Comparison of ENCODE assay signal across 8 cellular contexts in the genomic region with DNA sequence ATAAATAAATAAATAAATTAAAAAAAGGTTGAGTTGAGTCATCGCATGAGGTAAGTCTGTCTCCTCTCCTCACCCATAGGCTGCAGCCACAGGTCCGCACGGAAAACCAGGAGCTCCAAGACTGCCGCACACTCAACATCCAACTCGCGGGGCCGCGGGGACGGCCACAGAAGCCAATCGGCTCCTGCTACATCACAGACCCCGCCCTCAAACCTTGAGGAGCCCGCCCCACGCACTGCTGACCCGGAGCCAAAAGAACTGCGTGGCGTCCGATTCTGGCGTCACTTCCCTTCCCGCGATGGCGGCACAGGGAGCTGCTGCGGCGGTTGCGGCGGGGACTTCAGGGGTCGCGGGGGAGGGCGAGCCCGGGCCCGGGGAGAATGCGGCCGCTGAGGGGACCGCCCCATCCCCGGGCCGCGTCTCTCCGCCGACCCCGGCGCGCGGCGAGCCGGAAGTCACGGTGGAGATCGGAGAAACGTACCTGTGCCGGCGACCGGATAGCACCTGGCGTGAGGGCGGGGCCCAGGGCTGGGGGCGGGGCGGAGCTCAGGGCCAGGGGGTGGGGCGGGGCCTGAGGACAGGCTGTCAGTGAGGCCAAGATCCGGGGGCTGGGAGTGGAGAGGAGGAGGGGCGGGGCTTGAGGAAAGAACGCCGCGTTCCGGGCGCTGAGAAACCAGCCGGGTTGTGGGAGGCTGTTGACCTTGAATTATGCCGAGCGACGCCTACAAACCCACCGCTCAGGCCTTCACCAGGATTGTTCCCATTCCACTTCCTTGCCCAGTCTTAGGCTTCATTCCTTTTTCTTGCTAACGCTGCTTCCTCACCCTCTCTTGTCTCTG. TPM values are rescaled to one million over a fixed set of nuclear protein-coding genes. Genes with fewer than 3 reads are reported as not detected.
DNase-seq lines count a peak whose midpoint lies in the region; FAIRE-seq and TF ChIP-seq lines count a peak whose summit lies in the region.

TSS of gene KAT8 (plus strand) at position 281 of the 839 bp plus-strand sequence. CDS start at position 299, 18 bp downstream.

- H3K27ac ChIP-seq in neutrophil (peak within 1 kb of the TSS; percentile 99), substantia nigra (ENCODE audit: low read depth, low read length, poor library complexity, severe bottlenecking) (peak within 1 kb of the TSS; percentile 91)

- no peaks in the 10 kb centered on the region for H3K27me3 ChIP-seq in neutrophil

- POLR2A ChIA-PET in HEK293T (lab: Yijun Ruan, JAX), result interaction anchor here (0.6 to 2.3 kb wide), 32 partner anchors 9 to 756 kb away, joined by 3 to 38 read pairs (median 4); partner anchors contain the start of genes ARMC5, BCKDK, FUS and PRSS36

- H3K9me3 ChIP-seq in neutrophil, result no peaks in the 10 kb centered on the region

- CTCF ChIA-PET in HEK293T (lab: Yijun Ruan, JAX), result interaction anchor here (0.6 to 1.8 kb wide), 6 partner anchors 18 to 325 kb away, joined by 3 to 5 read pairs (median 4); partner anchors contain the start of genes HSD3B7 and ZNF843

- peak within 1 kb of the TSS; percentile 70 to 99 for H3K4me3 ChIP-seq in neutrophil (ENCODE audit: low read depth in 1 of 2, low read length in 1 of 2)

- no peak for FAIRE-seq in frontal cortex (lab: Jason Lieb, UNC)

- peaks cover 27% of the 10 kb centered on the region for H3K36me3 ChIP-seq in neutrophil

- in situ Hi-C loops in SK-MEL-5 (cut with HindIII; ENCODE audit: low pct_unique_long_range_greater_than_20kb, low sequenced_read_pairs), result no loop called here

- TF ChIP-seq CTCF in neutrophil (IDR thresholded peaks at IDR 0.05), result no peak

- DNase-seq in GF-D8 (lab: John Stamatoyannopoulos, UW) (peak; percentile 94), HEK293T (ENCODE audit: extremely low spot score) (peak; percentile 95), MV-4-11 (lab: John Stamatoyannopoulos, UW) (peak; percentile 98), SK-MEL-5 (ENCODE audit: low read depth, low spot score) (peak; percentile 98), frontal cortex (ENCODE audit: low spot score in 2 of 2) (peak; percentile 97 to 98), substantia nigra (lab: John Stamatoyannopoulos, UW) (peak; percentile 79 to 99 (median 95))
- DNase-seq in activated naive CD4-positive, alpha-beta T cell treated with Interleukin-2 at 50 U/mL for 16 hours, result peak; percentile 98

- peaks cover 52 to 59% of the 10 kb centered on the region in 2 experiments for H3K4me1 ChIP-seq in neutrophil (ENCODE audit: control insufficient read depth in 1 of 2, insufficient read depth in 1 of 2, low read depth in 1 of 2, low read length in 1 of 2)

TF ChIP-seq in HEK293T, 16 proteins besides CTCF, POLR2A, EP300 and RAD21:
- TF ChIP-seq ELF4 (IDR thresholded peaks at IDR 0.05) (no peak), PKNOX1 (IDR thresholded peaks at IDR 0.05) (peak; percentile 41; the same call in 1 of the 2 replicates)

RNA-seq across cellular contexts. Expression of gene KAT8, which starts in this region (rescaled TPM):
- 26.9 and 34.3 TPM in 2 replicates for total RNA-seq in SK-MEL-5 (2014; rRNA removed; shearing (Covaris generic))
- polyA plus RNA-seq in SK-MEL-5 (2015; cell fraction: cytosol; rRNA removed), result 29.1 and 34.6 TPM in 2 replicates
- 57.8 and 62.4 TPM in 2 replicates for polyA plus RNA-seq in SK-MEL-5 (2015; cell fraction: nucleus; rRNA removed)
- total RNA-seq in frontal cortex, result 47.7 TPM

Comparison
In these comparisons a context has a peak if more than half of its experiments do, and no peak if none do; other contexts are left out.
1. Peak in every context shown above with its lines: DNase-seq, H3K4me3 ChIP-seq and H3K27ac ChIP-seq.